ENCODE assay signal across 1 cellular context in the genomic region with DNA sequence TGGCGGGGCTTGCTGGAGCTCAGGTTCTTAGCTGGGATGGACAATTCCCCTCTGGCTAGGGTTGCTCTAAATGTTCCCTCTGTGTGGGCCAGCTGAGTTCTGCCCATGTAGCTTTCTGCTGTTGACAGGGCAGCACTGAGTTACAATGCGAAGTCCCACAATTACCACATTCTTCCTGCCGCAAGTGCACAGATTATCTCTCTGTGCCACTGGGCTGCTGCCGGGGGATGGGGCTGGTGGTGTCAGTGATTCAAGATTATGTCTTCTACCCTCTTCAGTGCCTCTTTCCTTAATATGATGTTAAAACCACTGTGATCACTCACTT.
TF ChIP-seq lines count a peak whose summit lies in the region.

No MANE protein-coding gene starts in this region.

TF ChIP-seq in H1, 55 proteins besides CTCF, POLR2A, EP300 and RAD21:
- no peak for TF ChIP-seq CHD1 (IDR thresholded peaks at IDR 0.05; ENCODE audit: low read depth, low read length)
- TF ChIP-seq POLR2AphosphoS5 (IDR thresholded peaks at IDR 0.05; ENCODE audit: low read depth, low read length), result no peak
TF ChIP-seq in H1: peak in this region for 0.
